Comparison of ENCODE assay signal across 29 cellular contexts in genomic region chr2:201774546-201774945, GRCh38. TPM values are rescaled to one million over a fixed set of nuclear protein-coding genes. Genes with fewer than 3 reads are reported as not detected.
"Had no signal": no experiment of that assay in that cellular context is flagged by ENCODE, and none has a peak within 500 bp of the region (broad histone marks: within the 10 kb centered on the region; RNA-seq: fewer than 3 reads in every experiment).

No MANE protein-coding gene starts in this region.

- H3K27ac ChIP-seq: epithelial cell of prostate, foreskin keratinocyte, gastroesophageal sphincter, hepatocyte, left lung, prostate gland, right atrium auricular region, stomach, thyroid gland, vagina had no signal

- ATAC-seq: esophagus mucosa; foreskin keratinocyte; gastroesophageal sphincter; heart left ventricle; left cardiac atrium; left lung; naive thymus-derived CD4-positive, alpha-beta T cell; sciatic nerve; stimulated activated effector memory CD8-positive, alpha-beta T cell treated with anti-CD3 and anti-CD28 coated beads, Interleukin-12 subunit alpha, Interleukin-12 subunit beta, amount 100 ng/mL, for 72 hours had no signal

- H3K9me3 ChIP-seq: gastroesophageal sphincter, heart left ventricle, left lung, prostate gland, right atrium auricular region, stomach, thyroid gland, vagina had no signal

- H3K4me3 Mint-ChIP-seq: dendritic cell treated with granulocyte-macrophage colony-stimulating factor and Interleukin-4, amounts not matched to agents 40 ng/mL and 50 ng/mL, for 4 days; endodermal cell; naive thymus-derived CD4-positive, alpha-beta T cell; nephron; stimulated activated effector memory CD8-positive, alpha-beta T cell treated with anti-CD3 and anti-CD28 coated beads, Interleukin-12 subunit alpha, Interleukin-12 subunit beta, amount 100 ng/mL, for 72 hours had no signal

- H3K9me3 Mint-ChIP-seq: dendritic cell treated with granulocyte-macrophage colony-stimulating factor and Interleukin-4, amounts not matched to agents 40 ng/mL and 50 ng/mL, for 4 days; endodermal cell; naive thymus-derived CD4-positive, alpha-beta T cell; nephron; stimulated activated effector memory CD8-positive, alpha-beta T cell treated with anti-CD3 and anti-CD28 coated beads, Interleukin-12 subunit alpha, Interleukin-12 subunit beta, amount 100 ng/mL, for 72 hours had no signal

- H3K4me3 ChIP-seq: gastroesophageal sphincter, heart left ventricle, hepatocyte, left lung, prostate gland, right atrium auricular region, smooth muscle cell, stomach, thyroid gland, vagina had no signal

- H3K27me3 ChIP-seq: foreskin keratinocyte, gastroesophageal sphincter, heart left ventricle, hepatocyte, left lung, right atrium auricular region, stomach, thyroid gland, vagina had no signal

- H3K4me2 ChIP-seq: hepatocyte, smooth muscle cell had no signal

- H3K27ac Mint-ChIP-seq: dendritic cell treated with granulocyte-macrophage colony-stimulating factor and Interleukin-4, amounts not matched to agents 40 ng/mL and 50 ng/mL, for 4 days; endodermal cell; naive thymus-derived CD4-positive, alpha-beta T cell; nephron had no signal

- H3K36me3 Mint-ChIP-seq: stimulated activated effector memory CD8-positive, alpha-beta T cell treated with anti-CD3 and anti-CD28 coated beads, Interleukin-12 subunit alpha, Interleukin-12 subunit beta, amount 100 ng/mL, for 72 hours had no signal

- DNase-seq: effector CD8-positive, alpha-beta T cell; endodermal cell; foreskin keratinocyte; heart left ventricle; left cardiac atrium; left lung; mesendoderm; midbrain; naive thymus-derived CD4-positive, alpha-beta T cell; nucleus accumbens; stimulated activated CD4-positive, alpha-beta T cell treated with anti-CD3 and anti-CD28 coated beads, Interleukin-2, amount 100 ng/mL, for 24 hours; stimulated activated CD4-positive, alpha-beta T cell treated with anti-CD3 and anti-CD28 coated beads, Interleukin-4, amount 100 ng/mL, for 24 hours; stimulated activated naive CD4-positive, alpha-beta T cell treated with Interleukin-2 at 50 U/mL for 16 hours; stomach; thyroid gland; trophoblast cell had no signal

- H3K36me3 ChIP-seq: gastroesophageal sphincter, left lung, prostate gland, right atrium auricular region, stomach, thyroid gland, vagina had no signal

- H3K4me1 ChIP-seq: prostate gland had no signal

- H2AFZ ChIP-seq: hepatocyte had no signal

- H3K27me3 Mint-ChIP-seq: dendritic cell treated with granulocyte-macrophage colony-stimulating factor and Interleukin-4, amounts not matched to agents 40 ng/mL and 50 ng/mL, for 4 days had no signal

RNA-seq across cellular contexts. Expression of gene CDK15, which starts 31.8 kb away (rescaled TPM):
- total RNA-seq: lung microvascular endothelial cell; naive thymus-derived CD4-positive, alpha-beta T cell; right atrium auricular region; vagina had no signal
- polyA plus RNA-seq: naive thymus-derived CD4-positive, alpha-beta T cell had no signal
